Comparison of ENCODE assay signal across 29 cellular contexts in genomic region chr6:1365701-1366100, GRCh38. TPM values are rescaled to one million over a fixed set of nuclear protein-coding genes. Genes with fewer than 3 reads are reported as not detected.
A peak's percentile ranks its signal among the peaks of the same experiment; 100 is the strongest.
DNase-seq lines count a peak whose midpoint lies in the region; ATAC-seq and TF ChIP-seq lines count a peak whose summit lies in the region.
"Had no signal": no experiment of that assay in that cellular context is flagged by ENCODE, and none has a peak within 500 bp of the region (broad histone marks: within the 10 kb centered on the region; RNA-seq: fewer than 3 reads in every experiment).

No MANE protein-coding gene starts in this region.

- H3K4ac ChIP-seq in IMR-90 (ENCODE audit: low read depth, low read length): no peak overlapping the region

- TF ChIP-seq POLR2A in IMR-90 (IDR thresholded peaks at IDR 0.05; ENCODE audit: low read depth, low read length): no peak
- no peak for TF ChIP-seq POLR2A in upper lobe of left lung (IDR thresholded peaks at IDR 0.05)

- DNase-seq in IMR-90: no peak
- peak; percentile 85 for DNase-seq in fibroblast of gingiva (ENCODE audit: low read depth)
- no peak for DNase-seq in left lung
- DNase-seq in upper lobe of left lung: no peak
- DNase-seq in dedifferentiated amniotic fluid mesenchymal stem cell (ENCODE audit: extremely low spot score): no peak
- DNase-seq: 8988T; ACHN; BE2C; CD8-positive, alpha-beta memory T cell; DMS 273 treated with DMSO at 0.1 percent for 48 hours; DMS79; GF-D8; GM23248; H7; KBM-7; MV-4-11; NCI-H1105; NCI-H146; NCI-H2029; NCI-H446 treated with DMSO at 0.1 percent for 48 hours; NCI-H526; NCI-H82; Right ventricle myocardium superior; RPMI8226 had no signal

- dilution Hi-C loops in IMR-90 (cut with HindIII; ENCODE audit: low sequenced_read_pairs, unreplicated experiment): no loop called here

- no peak overlapping the region for H3K9ac ChIP-seq in IMR-90 (ENCODE audit: low read depth, low read length)
- H3K9ac ChIP-seq: GM23248 had no signal

- TF ChIP-seq RAD21 in IMR-90 (IDR thresholded peaks at IDR 0.05; ENCODE audit: low read length): no peak

- H3K23ac ChIP-seq in IMR-90 (ENCODE audit: low read depth, low read length): no peak overlapping the region

- H4K91ac ChIP-seq in IMR-90 (ENCODE audit: insufficient read depth, low read depth, low read length): no peak overlapping the region

- BruUV-seq in IMR-90 (replicated peaks; lab: Mats Ljungman, UMichigan): no TSS peak

- H3K4me3 ChIP-seq in IMR-90 (ENCODE audit: insufficient read depth, low read depth, low read length) (no peak overlapping the region), left lung (no peak overlapping the region), upper lobe of left lung (no peak overlapping the region)
- H3K4me3 ChIP-seq: GM23248, SJSA1 had no signal

- no peak for TF ChIP-seq EP300 in upper lobe of left lung (IDR thresholded peaks at IDR 0.05)

- H3K36me3 ChIP-seq in IMR-90 (ENCODE audit: control insufficient read depth, insufficient read depth, low read length): no peaks in the 10 kb centered on the region
- H3K36me3 ChIP-seq in left lung: no peaks in the 10 kb centered on the region
- no peaks in the 10 kb centered on the region for H3K36me3 ChIP-seq in upper lobe of left lung
- H3K36me3 ChIP-seq: BE2C had no signal

- no peaks in the 10 kb centered on the region for H3K79me1 ChIP-seq in IMR-90 (ENCODE audit: low read depth in 1 of 2, low read length in 2 of 2)

- no peak overlapping the region for H2AK5ac ChIP-seq in IMR-90 (ENCODE audit: low read depth, low read length)

- peaks cover 4% of the 10 kb centered on the region; the same call in 1 of the 2 replicates for H3K9me1 ChIP-seq in IMR-90 (ENCODE audit: insufficient read depth, low read length)

- H4K8ac ChIP-seq in IMR-90 (ENCODE audit: low read depth in 2 of 2, low read length in 2 of 2): no peak overlapping the region

- H3K4me2 ChIP-seq in IMR-90 (ENCODE audit: low read depth, low read length): no peak overlapping the region

- no peak overlapping the region for H4K5ac ChIP-seq in IMR-90 (ENCODE audit: low read depth, low read length)

- H2BK5ac ChIP-seq in IMR-90 (ENCODE audit: low read depth, low read length, poor library complexity, severe bottlenecking): no peak overlapping the region

- TF ChIP-seq CTCF in IMR-90 (conservative IDR thresholded peaks at IDR 0.05; ENCODE audit: low read depth, low read length): no peak
- TF ChIP-seq CTCF in left lung (IDR thresholded peaks at IDR 0.05): no peak
- TF ChIP-seq CTCF in upper lobe of left lung (IDR thresholded peaks at IDR 0.05): no peak

- in situ Hi-C loops in IMR-90 (cut with MboI; ENCODE audit: low sequenced_read_pairs): no loop called here

- POLR2A ChIA-PET in IMR-90 (lab: Charles Lee; ENCODE audit: unreplicated experiment): no interaction called here

- H2BK15ac ChIP-seq in IMR-90 (ENCODE audit: low read depth, low read length): no peak overlapping the region

- H2AFZ ChIP-seq in IMR-90 (replicated peaks; ENCODE audit: low read length, poor library complexity): no peak overlapping the region
- H2AFZ ChIP-seq: GM23248 had no signal

- no peak overlapping the region for H2AK9ac ChIP-seq in IMR-90 (replicated peaks; ENCODE audit: low read depth, low read length, poor library complexity)

- H2BK20ac ChIP-seq in IMR-90 (ENCODE audit: low read depth, low read length): no peak overlapping the region

- peaks cover 4% of the 10 kb centered on the region; the same call in 1 of the 2 replicates for H3K9me3 ChIP-seq in IMR-90 (ENCODE audit: control insufficient read depth, insufficient read depth, low read length)
- no peaks in the 10 kb centered on the region for H3K9me3 ChIP-seq in left lung
- peaks cover 0 to 4% (median 0%) of the 10 kb centered on the region in 4 donors for H3K9me3 ChIP-seq in upper lobe of left lung
- H3K9me3 ChIP-seq: BE2C, SJSA1 had no signal

- no peak overlapping the region for H3K14ac ChIP-seq in IMR-90 (replicated peaks; ENCODE audit: low read depth, low read length)

- no peaks in the 10 kb centered on the region for H4K20me1 ChIP-seq in IMR-90 (ENCODE audit: insufficient read depth, low read length)

- peaks cover 4% of the 10 kb centered on the region; the same call in 1 of the 2 replicates for H3K4me1 ChIP-seq in IMR-90 (ENCODE audit: control insufficient read depth, insufficient read depth, low read length)
- H3K4me1 ChIP-seq in left lung: peaks cover 0 to 2% of the 10 kb centered on the region in 2 donors
- H3K4me1 ChIP-seq in upper lobe of left lung: no peaks in the 10 kb centered on the region
- H3K4me1 ChIP-seq: BE2C had no signal

- intact Hi-C loops in IMR-90 (cut with micrococcal nuclease) (no loop called here), left lung (cut with DNase I) (no loop called here)

- H3K18ac ChIP-seq in IMR-90 (ENCODE audit: low read depth, low read length): no peak overlapping the region

- ATAC-seq in IMR-90 (ENCODE audit: low read depth): 0 out of 2 replicates have a peak, but pooled peaks have one; percentile 28
- no peak for ATAC-seq in left lung
- no peak for ATAC-seq in upper lobe of left lung (ENCODE audit: low FRiP score in 2 of 2)
- ATAC-seq in HG03432 (IDR thresholded peaks at IDR 0.05; ENCODE audit: unreplicated experiment): no peak
- no peak for ATAC-seq in GM19463 (IDR thresholded peaks at IDR 0.05; ENCODE audit: unreplicated experiment)

- no peak overlapping the region for H2BK120ac ChIP-seq in IMR-90 (ENCODE audit: low read depth, low read length)

- H3K27me3 ChIP-seq in IMR-90 (ENCODE audit: control insufficient read depth, insufficient read depth, low read length): no peaks in the 10 kb centered on the region; the same call in 1 of the 2 replicates
- H3K27me3 ChIP-seq in left lung: peaks cover 0 to 40% of the 10 kb centered on the region in 2 donors
- no peaks in the 10 kb centered on the region for H3K27me3 ChIP-seq in upper lobe of left lung
- H3K27me3 ChIP-seq: SJSA1 had no signal

- CTCF ChIA-PET in IMR-90 (lab: Yijun Ruan, JAX): no interaction called here

- no peak overlapping the region for H3K56ac ChIP-seq in IMR-90 (ENCODE audit: extremely low read depth, insufficient read depth, low read length)

- no peak overlapping the region for H3K27ac ChIP-seq in IMR-90 (ENCODE audit: insufficient read depth, low read length)
- peak overlapping the region; percentile 14 to 72 for H3K27ac ChIP-seq in left lung
- peak overlapping the region in 3 of 4 donors; percentile 48 to 71 (median 65) for H3K27ac ChIP-seq in upper lobe of left lung
- H3K27ac ChIP-seq: GM23248, SJSA1 had no signal

- 50% methylated on average over 1 of the region's 6 CpGs; no CpG with 5 or more reads in 1 of the 2 experiments for WGBS in IMR-90 (ENCODE audit: extremely low coverage in 2 of 2, insufficient read length in 1 of 2), 2 experiments
- 78 to 79% methylated on average over 6 of the region's 6 CpGs for WGBS in upper lobe of left lung, 2 donors

TF ChIP-seq in IMR-90, 13 proteins besides CTCF, POLR2A, EP300 and RAD21:
- TF ChIP-seq MAZ (IDR thresholded peaks at IDR 0.05; ENCODE audit: borderline replicate concordance, low read depth, low read length) (no peak), MAFK (IDR thresholded peaks at IDR 0.05; ENCODE audit: low read depth, low read length) (no peak), RCOR1 (IDR thresholded peaks at IDR 0.05; ENCODE audit: insufficient replicate concordance, low read length) (no peak), SMC3 (IDR thresholded peaks at IDR 0.05; ENCODE audit: low read depth, low read length) (no peak), FOS (IDR thresholded peaks at IDR 0.05; ENCODE audit: low read depth, low read length) (no peak), ELK1 (IDR thresholded peaks at IDR 0.05; ENCODE audit: borderline replicate concordance, low read depth, low read length) (no peak)

RNA-seq across cellular contexts. Expression of gene FOXF2, which starts 23.7 kb away (rescaled TPM):
- total RNA-seq in IMR-90 (2012; rRNA removed) (2.5 TPM in 2 replicates), left lung (10 to 100 TPM; 12.6 to 17.7 TPM), upper lobe of left lung (10 to 100 TPM in 2 of 6 donors, 1 to 10 TPM in 4; 5.5 to 17.7 (median 8.8) TPM)
- 16.3 and 17.3 TPM in 2 replicates for polyA plus RNA-seq in IMR-90 (2012; rRNA removed)
- 13.8 and 25.8 TPM in 2 replicates for polyA plus RNA-seq in IMR-90 (2012; cell fraction: cytosol; rRNA removed)
- 11.7 and 17.4 TPM in 2 replicates for polyA plus RNA-seq in IMR-90 (2012; cell fraction: nucleus; rRNA removed; ENCODE audit: low replicate concordance)
- total RNA-seq: CD8-positive, alpha-beta memory T cell; LHCN-M2 had no signal
- polyA plus RNA-seq: CD14-positive monocyte; CD8-positive, alpha-beta memory T cell had no signal

RNA-seq across cellular contexts. Expression of gene FOXQ1, which starts 53.8 kb away (rescaled TPM):
- not detected in 2 replicates for total RNA-seq in IMR-90 (2012; rRNA removed)
- polyA plus RNA-seq in IMR-90 (2012; rRNA removed): 0.09 TPM in 1 of 2 replicates, not detected in the other
- polyA plus RNA-seq in IMR-90 (2012; cell fraction: cytosol; rRNA removed): 0.02 and 0.07 TPM in 2 replicates
- polyA plus RNA-seq in IMR-90 (2012; cell fraction: nucleus; rRNA removed; ENCODE audit: low replicate concordance): 0.11 and 0.12 TPM in 2 replicates
- total RNA-seq in left lung: 10 to 100 TPM in 1 of 2 donors, 1 to 10 TPM in 1; 6.4 to 12.1 TPM
- 10 to 100 TPM in 3 of 6 donors, 1 to 10 TPM in 3; 3.9 to 15.4 (median 10.3) TPM for total RNA-seq in upper lobe of left lung
- total RNA-seq: CD8-positive, alpha-beta memory T cell; Right ventricle myocardium superior had no signal
- polyA plus RNA-seq: CD14-positive monocyte; CD8-positive, alpha-beta memory T cell; GM23248 had no signal
